ENCODE assay signal across 8 cellular contexts in the genomic region with DNA sequence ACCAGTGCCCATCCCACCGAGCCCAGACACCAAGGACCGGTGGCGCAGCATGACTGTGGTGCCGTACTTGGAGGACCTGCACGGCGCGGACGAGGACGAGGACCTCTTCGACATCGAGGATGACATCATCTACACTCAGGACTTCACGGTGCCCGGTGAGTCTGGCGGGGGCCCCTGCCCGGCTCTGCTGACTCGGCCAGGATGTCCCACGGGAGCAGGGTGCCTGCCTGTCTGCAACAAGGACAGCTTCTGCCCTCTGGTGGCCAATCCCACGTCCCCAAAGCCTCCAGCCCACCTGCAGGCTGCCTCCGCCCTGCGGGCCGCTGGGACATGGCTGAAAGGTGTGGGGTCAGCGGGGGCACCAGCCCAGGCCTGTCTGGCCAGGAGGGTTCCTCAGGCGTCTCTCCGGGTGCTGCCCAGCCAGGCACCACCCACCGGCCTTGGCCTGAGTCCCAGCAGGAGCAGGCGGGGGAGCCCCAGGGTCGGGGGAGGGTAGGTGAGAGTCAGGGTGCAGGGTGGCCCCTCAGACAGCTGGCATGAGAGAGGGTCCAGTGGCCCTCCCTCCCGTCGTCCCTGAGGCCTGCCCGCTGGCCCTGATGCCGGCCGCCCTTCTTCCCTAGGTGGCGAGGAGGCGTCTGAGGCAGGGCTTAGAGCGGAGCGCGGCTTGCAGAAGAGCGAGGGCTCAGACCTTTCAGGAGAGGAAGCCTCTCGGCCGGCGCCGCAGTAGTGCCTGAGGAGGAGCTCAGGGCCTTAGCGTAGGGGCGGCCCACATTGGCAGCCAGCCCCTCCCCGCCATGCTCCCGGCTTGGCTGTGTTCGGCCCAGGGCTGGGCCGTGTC. TPM values are rescaled to one million over a fixed set of nuclear protein-coding genes. Genes with fewer than 3 reads are reported as not detected.
DNase-seq lines count a peak whose midpoint lies in the region; ATAC-seq and TF ChIP-seq lines count a peak whose summit lies in the region.

No MANE protein-coding gene starts in this region.

- peaks cover 16% of the 10 kb centered on the region for H4K20me1 ChIP-seq in OCI-LY3 (ENCODE audit: insufficient read depth, low read length)

- H3K27ac ChIP-seq in OCI-LY3 (ENCODE audit: low read length) (no peak overlapping the region), esophagus squamous epithelium (no peak overlapping the region)

- peak; percentile 29 for ATAC-seq in stimulated activated effector memory CD8-positive, alpha-beta T cell treated with anti-CD3 and anti-CD28 coated beads, Interleukin-12 subunit alpha, Interleukin-12 subunit beta, amount 100 ng/mL, for 72 hours
- ATAC-seq in HG02798 (IDR thresholded peaks at IDR 0.05; ENCODE audit: poor library complexity, unreplicated experiment): no peak

- 65 to 75% methylated on average over 5 to 24 of the region's 48 CpGs for WGBS in esophagus squamous epithelium, 2 donors

- CTCF ChIA-PET in activated CD4-positive, alpha-beta memory T cell treated with anti-CD3 and anti-CD28 coated beads for 36 hours (lab: Charles Lee): interaction anchor here (0.6 to 1.2 kb wide), 4 partner anchors 12 to 124 kb away, joined by 3 to 4 read pairs (median 4); no protein-coding TSS in a partner anchor
- CTCF ChIA-PET in activated CD4-positive, alpha-beta memory T cell treated with anti-CD3 and anti-CD28 coated beads, Interleukin-2, amount 10 ng/mL, durations not matched to agents 7 days and 5 days (lab: Charles Lee): interaction anchor here (0.6 to 1.0 kb wide), 2 partner anchors 20 to 29 kb away, joined by 4 to 6 read pairs; no protein-coding TSS in a partner anchor

- H3K9me3 Mint-ChIP-seq in activated CD4-positive, alpha-beta memory T cell treated with anti-CD3 and anti-CD28 coated beads for 36 hours: no peaks in the 10 kb centered on the region
- no peaks in the 10 kb centered on the region for H3K9me3 Mint-ChIP-seq in activated CD4-positive, alpha-beta memory T cell treated with anti-CD3 and anti-CD28 coated beads, Interleukin-2, amount 10 ng/mL, durations not matched to agents 7 days and 5 days
- H3K9me3 Mint-ChIP-seq in stimulated activated effector memory CD8-positive, alpha-beta T cell treated with anti-CD3 and anti-CD28 coated beads, Interleukin-12 subunit alpha, Interleukin-12 subunit beta, amount 100 ng/mL, for 72 hours: no peaks in the 10 kb centered on the region

- H3K4me3 ChIP-seq in OCI-LY3 (ENCODE audit: low read length) (no peak overlapping the region), esophagus squamous epithelium (no peak overlapping the region)

- H3K27ac Mint-ChIP-seq in activated CD4-positive, alpha-beta memory T cell treated with anti-CD3 and anti-CD28 coated beads for 36 hours: no peak overlapping the region
- no peak overlapping the region for H3K27ac Mint-ChIP-seq in activated CD4-positive, alpha-beta memory T cell treated with anti-CD3 and anti-CD28 coated beads, Interleukin-2, amount 10 ng/mL, durations not matched to agents 7 days and 5 days
- no peak overlapping the region for H3K27ac Mint-ChIP-seq in stimulated activated effector memory CD8-positive, alpha-beta T cell treated with anti-CD3 and anti-CD28 coated beads, Interleukin-12 subunit alpha, Interleukin-12 subunit beta, amount 100 ng/mL, for 72 hours

- no peaks in the 10 kb centered on the region for H3K9me3 ChIP-seq in OCI-LY3 (ENCODE audit: insufficient read depth, low read length)
- H3K9me3 ChIP-seq in esophagus squamous epithelium: no peaks in the 10 kb centered on the region

- H3K36me3 ChIP-seq in OCI-LY3 (replicated peaks; ENCODE audit: low read depth, low read length) (peaks cover 21% of the 10 kb centered on the region), esophagus squamous epithelium (peaks cover 44 to 97% (median 58%) of the 10 kb centered on the region in 3 donors)

- no peak overlapping the region for H2AFZ ChIP-seq in OCI-LY3 (ENCODE audit: low read depth, low read length)

- H3K4me1 ChIP-seq in OCI-LY3 (ENCODE audit: low read length) (no peaks in the 10 kb centered on the region), esophagus squamous epithelium (peaks cover 0 to 50% (median 14%) of the 10 kb centered on the region in 3 donors)

- no peaks in the 10 kb centered on the region for H3K4me1 Mint-ChIP-seq in activated CD4-positive, alpha-beta memory T cell treated with anti-CD3 and anti-CD28 coated beads for 36 hours (ENCODE audit: low read depth)
- no peaks in the 10 kb centered on the region for H3K4me1 Mint-ChIP-seq in activated CD4-positive, alpha-beta memory T cell treated with anti-CD3 and anti-CD28 coated beads, Interleukin-2, amount 10 ng/mL, durations not matched to agents 7 days and 5 days
- H3K4me1 Mint-ChIP-seq in stimulated activated effector memory CD8-positive, alpha-beta T cell treated with anti-CD3 and anti-CD28 coated beads, Interleukin-12 subunit alpha, Interleukin-12 subunit beta, amount 100 ng/mL, for 72 hours: no peaks in the 10 kb centered on the region

- peaks cover 6% of the 10 kb centered on the region; the same call in 1 of the 2 replicates for H3K79me2 ChIP-seq in OCI-LY3 (ENCODE audit: low read length)

- peak; percentile 69 for TF ChIP-seq CTCF in OCI-LY3 (IDR thresholded peaks at IDR 0.05; ENCODE audit: low read depth, low read length)
- peak in 4 of 6 experiments; percentile 23 to 63 (median 36) for TF ChIP-seq CTCF in esophagus squamous epithelium (IDR thresholded peaks at IDR 0.05)

- no peak overlapping the region for H3K4me3 Mint-ChIP-seq in activated CD4-positive, alpha-beta memory T cell treated with anti-CD3 and anti-CD28 coated beads for 36 hours
- H3K4me3 Mint-ChIP-seq in activated CD4-positive, alpha-beta memory T cell treated with anti-CD3 and anti-CD28 coated beads, Interleukin-2, amount 10 ng/mL, durations not matched to agents 7 days and 5 days: no peak overlapping the region
- H3K4me3 Mint-ChIP-seq in stimulated activated effector memory CD8-positive, alpha-beta T cell treated with anti-CD3 and anti-CD28 coated beads, Interleukin-12 subunit alpha, Interleukin-12 subunit beta, amount 100 ng/mL, for 72 hours: no peak overlapping the region

- no peaks in the 10 kb centered on the region for H3K27me3 Mint-ChIP-seq in activated CD4-positive, alpha-beta memory T cell treated with anti-CD3 and anti-CD28 coated beads for 36 hours
- no peaks in the 10 kb centered on the region for H3K27me3 Mint-ChIP-seq in activated CD4-positive, alpha-beta memory T cell treated with anti-CD3 and anti-CD28 coated beads, Interleukin-2, amount 10 ng/mL, durations not matched to agents 7 days and 5 days

- no peak overlapping the region for H3K9ac ChIP-seq in OCI-LY3 (ENCODE audit: low read length)

- POLR2A ChIA-PET in activated CD4-positive, alpha-beta memory T cell treated with anti-CD3 and anti-CD28 coated beads for 36 hours (lab: Charles Lee): no interaction called here
- POLR2A ChIA-PET in activated CD4-positive, alpha-beta memory T cell treated with anti-CD3 and anti-CD28 coated beads, Interleukin-2, amount 10 ng/mL, durations not matched to agents 7 days and 5 days (lab: Charles Lee): interaction anchor here (1.9 kb wide), 1 partner anchor 9 kb away, joined by 6 read pairs; no protein-coding TSS in a partner anchor

- TF ChIP-seq POLR2A in esophagus squamous epithelium (IDR thresholded peaks at IDR 0.05): no peak

- H3K27me3 ChIP-seq in OCI-LY3 (ENCODE audit: low read depth, low read length) (no peaks in the 10 kb centered on the region), esophagus squamous epithelium (no peaks in the 10 kb centered on the region)

- no peak overlapping the region for H3K4me2 ChIP-seq in OCI-LY3 (ENCODE audit: low read length)

- DNase-seq in activated CD4-positive, alpha-beta memory T cell treated with anti-CD3 and anti-CD28 coated beads for 36 hours: peak; percentile 51
- DNase-seq in activated CD4-positive, alpha-beta memory T cell treated with anti-CD3 and anti-CD28 coated beads, Interleukin-2, amount 10 ng/mL, durations not matched to agents 7 days and 5 days: no peak
- DNase-seq in esophagus squamous epithelium (lab: John Stamatoyannopoulos, UW) (no peak), NCI-H1930 (lab: John Stamatoyannopoulos, UW) (no peak)
- DNase-seq in stimulated activated effector memory CD8-positive, alpha-beta T cell treated with anti-CD3 and anti-CD28 coated beads, Interleukin-12 subunit alpha, Interleukin-12 subunit beta, amount 100 ng/mL, for 72 hours (ENCODE audit: low spot score in 2 of 2): no peak
- DNase-seq in effector CD4-positive, alpha-beta T cell: no peak

- intact Hi-C loops in activated CD4-positive, alpha-beta memory T cell treated with anti-CD3 and anti-CD28 coated beads for 36 hours (cut with micrococcal nuclease): no loop called here
- intact Hi-C loops in esophagus squamous epithelium (cut with DNase I): no loop called here

- H3K36me3 Mint-ChIP-seq in activated CD4-positive, alpha-beta memory T cell treated with anti-CD3 and anti-CD28 coated beads for 36 hours: peaks cover 6% of the 10 kb centered on the region
- H3K36me3 Mint-ChIP-seq in activated CD4-positive, alpha-beta memory T cell treated with anti-CD3 and anti-CD28 coated beads, Interleukin-2, amount 10 ng/mL, durations not matched to agents 7 days and 5 days (ENCODE audit: low read depth): peaks cover 6% of the 10 kb centered on the region
- peaks cover 4% of the 10 kb centered on the region for H3K36me3 Mint-ChIP-seq in stimulated activated effector memory CD8-positive, alpha-beta T cell treated with anti-CD3 and anti-CD28 coated beads, Interleukin-12 subunit alpha, Interleukin-12 subunit beta, amount 100 ng/mL, for 72 hours

RNA-seq across cellular contexts. Expression of a gene that starts 14.6 kb away (rescaled TPM):
- total RNA-seq in activated CD4-positive, alpha-beta memory T cell treated with anti-CD3 and anti-CD28 coated beads for 36 hours: 1 to 10 TPM; 1.3 to 2.1 TPM
- under 1 TPM; 0.35 to 0.55 TPM for total RNA-seq in activated CD4-positive, alpha-beta memory T cell treated with anti-CD3 and anti-CD28 coated beads, Interleukin-2, amount 10 ng/mL, durations not matched to agents 7 days and 5 days
- total RNA-seq in esophagus squamous epithelium: 1 to 10 TPM in 3 of 4 donors, under 1 TPM in 1; 0.38 to 1.6 (median 1.2) TPM

RNA-seq across cellular contexts. Expression of a gene that starts 17.7 kb away (rescaled TPM):
- 10 to 100 TPM; 66.4 to 74.3 TPM for total RNA-seq in activated CD4-positive, alpha-beta memory T cell treated with anti-CD3 and anti-CD28 coated beads for 36 hours
- 10 to 100 TPM; 84.2 to 85.1 TPM for total RNA-seq in activated CD4-positive, alpha-beta memory T cell treated with anti-CD3 and anti-CD28 coated beads, Interleukin-2, amount 10 ng/mL, durations not matched to agents 7 days and 5 days
- total RNA-seq in esophagus squamous epithelium: 10 to 100 TPM; 59.3 to 68.5 (median 61.6) TPM

RNA-seq across cellular contexts. Expression of a gene that starts 18.3 kb away (rescaled TPM):
- total RNA-seq in activated CD4-positive, alpha-beta memory T cell treated with anti-CD3 and anti-CD28 coated beads for 36 hours: 100 to 1,000 TPM; 178 to 192 TPM
- 100 to 1,000 TPM; 171 to 173 TPM for total RNA-seq in activated CD4-positive, alpha-beta memory T cell treated with anti-CD3 and anti-CD28 coated beads, Interleukin-2, amount 10 ng/mL, durations not matched to agents 7 days and 5 days
- 100 to 1,000 TPM in 3 of 4 donors, 10 to 100 TPM in 1; 83.4 to 171 (median 132) TPM for total RNA-seq in esophagus squamous epithelium

RNA-seq across cellular contexts. Expression of a gene that starts 25.1 kb away (rescaled TPM):
- total RNA-seq in activated CD4-positive, alpha-beta memory T cell treated with anti-CD3 and anti-CD28 coated beads for 36 hours: 10 to 100 TPM; 54.1 to 54.6 TPM
- total RNA-seq in activated CD4-positive, alpha-beta memory T cell treated with anti-CD3 and anti-CD28 coated beads, Interleukin-2, amount 10 ng/mL, durations not matched to agents 7 days and 5 days: 10 to 100 TPM; 86.2 to 88.6 TPM
- 10 to 100 TPM; 12.4 to 65.0 (median 40.4) TPM for total RNA-seq in esophagus squamous epithelium

RNA-seq across cellular contexts. Expression of a gene that starts 45.9 kb away (rescaled TPM):
- total RNA-seq in activated CD4-positive, alpha-beta memory T cell treated with anti-CD3 and anti-CD28 coated beads for 36 hours: 100 to 1,000 TPM; 171 to 173 TPM
- total RNA-seq in activated CD4-positive, alpha-beta memory T cell treated with anti-CD3 and anti-CD28 coated beads, Interleukin-2, amount 10 ng/mL, durations not matched to agents 7 days and 5 days: 100 to 1,000 TPM; 203 to 204 TPM
- 100 to 1,000 TPM; 116 to 415 (median 238) TPM for total RNA-seq in esophagus squamous epithelium
